ENCODE assay signal across 35 cellular contexts in genomic region chr21:46180778-46181391, GRCh38. TPM values are rescaled to one million over a fixed set of nuclear protein-coding genes. Genes with fewer than 3 reads are reported as not detected.
DNase-seq lines count a peak whose midpoint lies in the region; ATAC-seq, FAIRE-seq and TF ChIP-seq lines count a peak whose summit lies in the region.
"Had no signal": no experiment of that assay in that cellular context is flagged by ENCODE, and none has a peak within 500 bp of the region (broad histone marks: within the 10 kb centered on the region; RNA-seq: fewer than 3 reads in every experiment).

No MANE protein-coding gene starts in this region.

- H3K79me2 ChIP-seq in H1 (ENCODE audit: control insufficient read depth in 1 of 2, insufficient read depth in 2 of 2, low read length in 2 of 2) = peaks cover 0 to 18% of the 10 kb centered on the region in 2 experiments; a peak in 2 of 4 replicates
- H3K79me2 ChIP-seq: parathyroid adenoma had no signal

- peaks cover 5% of the 10 kb centered on the region; the same call in 1 of the 2 replicates for H3K79me1 ChIP-seq in H1 (ENCODE audit: low read depth, low read length)

- 89% methylated on average over 23 of the region's 26 CpGs; no CpG with 5 or more reads in 1 of the 2 experiments for WGBS in H1 (ENCODE audit: extremely low coverage in 1 of 2, insufficient coverage in 1 of 2, insufficient read length in 1 of 2, insufficient replicate concordance in 2 of 2, low coverage in 1 of 2, low lambda C conversion rate in 2 of 2, missing lambda C conversion rate in 1 of 2), 2 experiments

- FAIRE-seq in H1 (lab: Jason Lieb, UNC) = no peak
- FAIRE-seq: D721Med, endometrium, GM18507, GM19239, H54 had no signal

- intact Hi-C loops in Right ventricle myocardium superior (cut with DNase I) (no loop called here), left ventricle myocardium inferior (cut with micrococcal nuclease) (no loop called here), sciatic nerve (cut with DNase I) (no loop called here)

- H4K5ac ChIP-seq in H1 (ENCODE audit: insufficient read length, low read depth, low read length) = no peak overlapping the region

- CTCF ChIA-PET in H1 (lab: Charles Lee; ENCODE audit: partially characterized antibody) = interaction anchor here (0.8 to 2.5 kb wide), 3 partner anchors 28 to 39 kb away, joined by 3 to 8 read pairs (median 4); no protein-coding TSS in a partner anchor

- H3K9me3 ChIP-seq in left ventricle myocardium inferior (replicated peaks) = peaks cover 5% of the 10 kb centered on the region
- no peaks in the 10 kb centered on the region for H3K9me3 ChIP-seq in H1 (ENCODE audit: insufficient read depth in 2 of 2, low read depth in 1 of 2, low read length in 1 of 2)

- H3K56ac ChIP-seq in H1 (replicated peaks; ENCODE audit: insufficient read length, low read depth, low read length) = no peak overlapping the region

- H2BK12ac ChIP-seq in H1 (ENCODE audit: low read depth, low read length) = peak overlapping the region; percentile 50; the same call in 1 of the 2 replicates

- no peaks in the 10 kb centered on the region for H3K36me3 ChIP-seq in left ventricle myocardium inferior
- H3K36me3 ChIP-seq in H1 (ENCODE audit: control insufficient read depth in 2 of 4, insufficient read depth in 4 of 4, low read length in 3 of 4) = peaks cover 0 to 2% (median 0%) of the 10 kb centered on the region in 4 experiments; a peak in 1 of 8 replicates
- H3K36me3 ChIP-seq: esophagus squamous epithelium, heart right ventricle had no signal

- peak overlapping the region; percentile 85 for H4K8ac ChIP-seq in H1 (ENCODE audit: extremely low read depth, insufficient read depth, low read length)

- H2BK120ac ChIP-seq in H1 (replicated peaks; ENCODE audit: low read depth, low read length) = no peak overlapping the region

- H3K23ac ChIP-seq in H1 (ENCODE audit: insufficient read length) = no peak overlapping the region

- no peak overlapping the region for H2BK20ac ChIP-seq in H1 (ENCODE audit: low read length)

- H3K23me2 ChIP-seq in H1 (ENCODE audit: low read depth, low read length) = peaks cover 8% of the 10 kb centered on the region

- POLR2A ChIA-PET in H1 (lab: Charles Lee; ENCODE audit: partially characterized antibody) = no interaction called here

- TF ChIP-seq POLR2A in H1 (IDR thresholded peaks at IDR 0.05; ENCODE audit: control extremely low read depth in 1 of 2, low read depth in 2 of 2, low read length in 2 of 2) = no peak

- H3K14ac ChIP-seq in H1 (ENCODE audit: insufficient read length) = no peak overlapping the region

- TF ChIP-seq EP300 in H1 (IDR thresholded peaks at IDR 0.05; ENCODE audit: borderline replicate concordance in 1 of 2, low read depth in 2 of 2, low read length in 2 of 2) = no peak

- no peak overlapping the region for H3K4me2 ChIP-seq in H1 (ENCODE audit: insufficient read depth in 1 of 2, low read depth in 2 of 2, low read length in 2 of 2)
- H3K4me2 ChIP-seq: PC-9 had no signal

- H2BK15ac ChIP-seq in H1 (ENCODE audit: low read length) = no peak overlapping the region

- H3K27ac ChIP-seq in left ventricle myocardium inferior (replicated peaks) (no peak overlapping the region), HL-60 (replicated peaks) (peak overlapping the region; percentile 69), H1 (ENCODE audit: low read depth, low read length) (peak overlapping the region; percentile 50; the same call in 1 of the 2 replicates)
- H3K27ac ChIP-seq: esophagus squamous epithelium, heart right ventricle, parathyroid adenoma, PC-9, VCaP had no signal

- DNase-seq in Right ventricle myocardium superior (peak; percentile 47), left ventricle myocardium inferior (no peak), HL-60 (ENCODE audit: low read depth in 1 of 2, low spot score in 1 of 2) (no peak), H1 (ENCODE audit: low read depth in 1 of 2, low spot score in 2 of 2) (no peak), sciatic nerve (ENCODE audit: low spot score) (peak; percentile 50), T-helper 1 cell (no peak), DMS79 (lab: John Stamatoyannopoulos, UW) (no peak)
- DNase-seq: activated CD4-positive, alpha-beta T cell treated with anti-CD3 and anti-CD28 coated beads for 48 hours; activated naive CD4-positive, alpha-beta T cell treated with anti-CD3 and anti-CD28 coated beads for 36 hours; activated T-cell treated with anti-CD3 and anti-CD28 coated beads, Interleukin-2, amount 50 U/mL, for 4 hours; CD4-positive, alpha-beta T cell; esophagus squamous epithelium; foreskin melanocyte; kidney glomerular epithelial cell; NCI-H1436; NCI-H2081; NCI-H2227 treated with DMSO at 0.1 percent for 48 hours; NCI-H69; PC-9; SHP77 treated with DMSO at 0.1 percent for 48 hours; stimulated activated CD4-positive, alpha-beta T cell treated with anti-CD3 and anti-CD28 coated beads, Interleukin-4, amount 100 ng/mL, for 1 hour; T-helper 9 cell; trophoblast cell had no signal

- H4K91ac ChIP-seq in H1 (replicated peaks; ENCODE audit: insufficient read length, low read length) = peak overlapping the region; percentile 25

- H2AK5ac ChIP-seq in H1 (ENCODE audit: low read depth, low read length) = 0 out of 2 replicates have a peak overlapping the region, but pooled peaks have one; percentile 39

- no peak overlapping the region; a peak in 1 of 7 replicates for H3K9ac ChIP-seq in H1 (replicated peaks in 1 of 4; ENCODE audit: extremely low read depth in 1 of 4, low read depth in 3 of 4, low read length in 3 of 4)
- H3K9ac ChIP-seq: parathyroid adenoma had no signal

- H3K4me1 ChIP-seq in left ventricle myocardium inferior = peaks cover 26% of the 10 kb centered on the region
- H3K4me1 ChIP-seq in H1 (replicated peaks in 1 of 4; ENCODE audit: control insufficient read depth in 3 of 4, insufficient read depth in 4 of 4, low read length in 3 of 4) = peaks cover 0 to 20% (median 9%) of the 10 kb centered on the region in 4 experiments; a peak in 5 of 7 replicates
- H3K4me1 ChIP-seq: parathyroid adenoma had no signal

- H2AFZ ChIP-seq in H1 (ENCODE audit: low read length) = no peak overlapping the region
- H2AFZ ChIP-seq: parathyroid adenoma, PC-9 had no signal

- no peak for ATAC-seq in Right ventricle myocardium superior (ENCODE audit: poor library complexity)
- no peak for ATAC-seq in sciatic nerve
- no peak for ATAC-seq in GM21360 (IDR thresholded peaks at IDR 0.05; ENCODE audit: unreplicated experiment)
- ATAC-seq: activated T-cell treated with anti-CD3 and anti-CD28 coated beads, Interleukin-2, amount 50 U/mL, for 4 hours; heart right ventricle had no signal

- peak overlapping the region; percentile 38; the same call in 1 of the 2 replicates for H3K18ac ChIP-seq in H1 (ENCODE audit: extremely low read depth, low read length)

- no peaks in the 10 kb centered on the region for H3K27me3 ChIP-seq in left ventricle myocardium inferior (ENCODE audit: low read depth)
- H3K27me3 ChIP-seq in HL-60 (ENCODE audit: insufficient read depth, poor library complexity, severe bottlenecking) = peaks cover 3% of the 10 kb centered on the region
- no peaks in the 10 kb centered on the region for H3K27me3 ChIP-seq in H1 (replicated peaks in 1 of 4; ENCODE audit: control insufficient read depth in 3 of 4, extremely low read depth in 1 of 4, insufficient read depth in 3 of 4, low read length in 3 of 4)
- H3K27me3 ChIP-seq: esophagus squamous epithelium, heart right ventricle had no signal

- H3K4me3 ChIP-seq in left ventricle myocardium inferior = no peak overlapping the region
- no peak overlapping the region for H3K4me3 ChIP-seq in HL-60 (replicated peaks; ENCODE audit: insufficient read depth, low read length)
- no peak overlapping the region for H3K4me3 ChIP-seq in H1 (ENCODE audit: extremely low read depth in 1 of 4, insufficient read depth in 2 of 4, low read depth in 3 of 4, low read length in 4 of 4)
- H3K4me3 ChIP-seq: esophagus squamous epithelium, heart right ventricle, PC-9 had no signal

- no peak for TF ChIP-seq RAD21 in H1 (IDR thresholded peaks at IDR 0.05 in 1 of 2, conservative IDR thresholded peaks at IDR 0.05 in 1 of 2; ENCODE audit: low read depth in 2 of 2, low read length in 2 of 2)

- H4K20me1 ChIP-seq in H1 (replicated peaks in 1 of 2; ENCODE audit: control insufficient read depth in 1 of 2, insufficient read depth in 2 of 2, low read length in 2 of 2) = peaks cover 0 to 11% of the 10 kb centered on the region in 2 experiments

- TF ChIP-seq CTCF in left ventricle myocardium inferior (IDR thresholded peaks at IDR 0.05; ENCODE audit: borderline replicate concordance) (no peak), HL-60 (IDR thresholded peaks at IDR 0.05; ENCODE audit: insufficient read depth, low read length) (no peak), H1 (IDR thresholded peaks at IDR 0.05; ENCODE audit: control extremely low read depth in 1 of 3, insufficient read depth in 1 of 3, low read depth in 1 of 3, low read length in 3 of 3) (no peak)

- no peak overlapping the region for H3K4ac ChIP-seq in H1 (replicated peaks; ENCODE audit: insufficient read length, low read depth, low read length)

- H2BK5ac ChIP-seq in H1 (ENCODE audit: low read depth, low read length) = 0 out of 2 replicates have a peak overlapping the region, but pooled peaks have one; percentile 52

RNA-seq across cellular contexts. Expression of gene SPATC1L, which starts 3.4 kb away (rescaled TPM):
- total RNA-seq in Right ventricle myocardium superior (6.3 TPM), left ventricle myocardium inferior (7.0 TPM), sciatic nerve (9.9 TPM)
- 49.4 and 50.0 TPM in 2 replicates for total RNA-seq in H1 (2021; fragmentation: NEBNext Ultra II Directional; extraction: Animal tissue kit (Norgen Biotek cat#: 25700))
- 24.9 and 44.8 TPM in 2 replicates for polyA plus RNA-seq in H1 (2011; rRNA removed)
- 16.4 TPM for polyA plus RNA-seq in H1 (2011; cell fraction: cytosol; rRNA removed)
- polyA plus RNA-seq in H1 (2011; cell fraction: nucleus; rRNA removed) = 43.3 TPM
- polyA plus RNA-seq in H1 (2012, experiment 1 of 2) = 38.0 to 56.9 TPM (median 53.3 TPM) in 4 replicates
- 50.4 TPM for polyA plus RNA-seq in H1 (2012, experiment 2 of 2)
- polyA plus RNA-seq in H1 (2013, experiment 1 of 2) = 48.1 TPM
- polyA plus RNA-seq in H1 (2013, experiment 2 of 2) = 48.0 TPM
- 6.2 and 7.1 TPM in 2 replicates for polyA minus RNA-seq in H1 (2011; rRNA and poly(A)+ RNA removed)
- 30.3 TPM for polyA minus RNA-seq in H1 (2011; cell fraction: cytosol; rRNA and poly(A)+ RNA removed)
- 21.2 TPM for polyA minus RNA-seq in H1 (2011; cell fraction: nucleus; rRNA and poly(A)+ RNA removed)

RNA-seq across cellular contexts. Expression of gene FTCD, which starts 25.5 kb away (rescaled TPM):
- total RNA-seq in Right ventricle myocardium superior (1.9 TPM), left ventricle myocardium inferior (2.2 TPM), sciatic nerve (2.9 TPM)
- 3.3 and 6.0 TPM in 2 replicates for total RNA-seq in H1 (2021; fragmentation: NEBNext Ultra II Directional; extraction: Animal tissue kit (Norgen Biotek cat#: 25700))
- 4.9 and 7.3 TPM in 2 replicates for polyA plus RNA-seq in H1 (2011; rRNA removed)
- 5.2 TPM for polyA plus RNA-seq in H1 (2011; cell fraction: cytosol; rRNA removed)
- polyA plus RNA-seq in H1 (2011; cell fraction: nucleus; rRNA removed) = 21.4 TPM
- 5.9 to 9.8 TPM (median 7.8 TPM) in 4 replicates for polyA plus RNA-seq in H1 (2012, experiment 1 of 2)
- 2.3 TPM for polyA plus RNA-seq in H1 (2012, experiment 2 of 2)
- polyA plus RNA-seq in H1 (2013, experiment 1 of 2) = 3.9 TPM
- 4.0 TPM for polyA plus RNA-seq in H1 (2013, experiment 2 of 2)
- polyA minus RNA-seq in H1 (2011; rRNA and poly(A)+ RNA removed) = 3.0 and 4.7 TPM in 2 replicates
- polyA minus RNA-seq in H1 (2011; cell fraction: cytosol; rRNA and poly(A)+ RNA removed) = 6.4 TPM
- 6.1 TPM for polyA minus RNA-seq in H1 (2011; cell fraction: nucleus; rRNA and poly(A)+ RNA removed)
- total RNA-seq: activated naive CD4-positive, alpha-beta T cell treated with anti-CD3 and anti-CD28 coated beads for 36 hours; dermis microvascular lymphatic vessel endothelial cell; esophagus squamous epithelium; LHCN-M2; lung microvascular endothelial cell had no signal

RNA-seq across cellular contexts. Expression of gene LSS, which starts 47.7 kb away (rescaled TPM):
- 57.9 TPM for total RNA-seq in Right ventricle myocardium superior
- total RNA-seq in left ventricle myocardium inferior = 52.0 TPM
- total RNA-seq in H1 (2021; fragmentation: NEBNext Ultra II Directional; extraction: Animal tissue kit (Norgen Biotek cat#: 25700)) = 96.1 and 102 TPM in 2 replicates
- polyA plus RNA-seq in H1 (2011; rRNA removed) = 123 and 139 TPM in 2 replicates
- polyA plus RNA-seq in H1 (2011; cell fraction: cytosol; rRNA removed) = 103 TPM
- polyA plus RNA-seq in H1 (2011; cell fraction: nucleus; rRNA removed) = 268 TPM
- 69.5 to 87.3 TPM (median 75.9 TPM) in 4 replicates for polyA plus RNA-seq in H1 (2012, experiment 1 of 2)
- 71.3 TPM for polyA plus RNA-seq in H1 (2012, experiment 2 of 2)
- polyA plus RNA-seq in H1 (2013, experiment 1 of 2) = 69.2 TPM
- 66.2 TPM for polyA plus RNA-seq in H1 (2013, experiment 2 of 2)
- 177 and 193 TPM in 2 replicates for polyA minus RNA-seq in H1 (2011; rRNA and poly(A)+ RNA removed)
- polyA minus RNA-seq in H1 (2011; cell fraction: cytosol; rRNA and poly(A)+ RNA removed) = 56.7 TPM
- polyA minus RNA-seq in H1 (2011; cell fraction: nucleus; rRNA and poly(A)+ RNA removed) = 69.8 TPM
- 111 TPM for total RNA-seq in sciatic nerve

Comparison
In these comparisons a context has a peak if more than half of its experiments do, and no peak if none do; other contexts are left out.
1. DNase-seq: peak in Right ventricle myocardium superior (single experiment) and sciatic nerve (single experiment); none in left ventricle myocardium inferior (single experiment), HL-60 (0 of 2), H1 (0 of 2), T-helper 1 cell (0 of 5) and DMS79 (single experiment).